ENCODE assay signal across 19 cellular contexts in the genomic region with DNA sequence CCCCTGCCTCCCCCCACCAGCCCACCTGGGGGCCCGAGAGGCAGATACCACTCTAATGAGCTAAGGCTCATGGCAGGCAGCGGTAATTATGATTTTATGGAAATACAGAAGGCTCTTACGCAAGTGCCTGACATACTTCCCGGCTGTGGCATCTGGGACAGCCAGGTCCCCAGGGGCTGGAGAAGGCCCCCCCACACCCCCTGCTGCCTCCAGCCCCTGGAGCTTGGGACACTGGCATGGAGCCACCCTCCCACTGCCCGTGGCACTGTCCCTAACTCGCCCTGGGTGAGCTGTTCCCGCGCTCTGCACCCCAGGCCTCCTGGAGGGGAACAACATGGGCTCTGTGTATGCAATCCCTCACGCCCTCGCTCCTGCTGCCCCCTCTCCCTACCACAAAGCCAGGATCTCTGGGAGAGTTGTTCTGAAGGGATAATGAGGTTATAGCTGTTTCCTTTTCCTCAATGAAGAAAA. TPM values are rescaled to one million over a fixed set of nuclear protein-coding genes. Genes with fewer than 3 reads are reported as not detected.
DNase-seq lines count a peak whose midpoint lies in the region; ATAC-seq and TF ChIP-seq lines count a peak whose summit lies in the region.
"Had no signal": no experiment of that assay in that cellular context is flagged by ENCODE, and none has a peak within 500 bp of the region (broad histone marks: within the 10 kb centered on the region; RNA-seq: fewer than 3 reads in every experiment).

No MANE protein-coding gene starts in this region.

- H3K27me3 Mint-ChIP-seq in MCF 10A (ENCODE audit: insufficient read depth, unreplicated experiment) (peaks cover 6% of the 10 kb centered on the region), neural crest cell (ENCODE audit: low read depth) (peaks cover 31% of the 10 kb centered on the region)

- CTCF ChIA-PET in MCF 10A (lab: Yijun Ruan, JAX): interaction anchor here (0.6 to 21.6 kb wide), 9 partner anchors 10 to 650 kb away, joined by 3 to 485 read pairs (median 6); a partner anchor contains a TSS

- ATAC-seq in GM21529 (IDR thresholded peaks at IDR 0.05; ENCODE audit: unreplicated experiment): no peak

- H3K4me3 ChIP-seq in AG10803 (ENCODE audit: low read length): no peak overlapping the region
- H3K4me3 ChIP-seq: colonic mucosa had no signal

- H3K27ac ChIP-seq in substantia nigra (ENCODE audit: low read depth, low read length, poor library complexity, severe bottlenecking): no peak overlapping the region
- H3K27ac ChIP-seq: colonic mucosa, VCaP had no signal

- peak overlapping the region; percentile 78 for H3K27ac Mint-ChIP-seq in MCF 10A (ENCODE audit: low read depth, unreplicated experiment)
- H3K27ac Mint-ChIP-seq in neural crest cell (ENCODE audit: unreplicated experiment): peak overlapping the region; percentile 50

- H3K4me1 Mint-ChIP-seq in MCF 10A (ENCODE audit: insufficient read depth, unreplicated experiment): peaks cover 32% of the 10 kb centered on the region
- H3K4me1 Mint-ChIP-seq in neural crest cell: peaks cover 24% of the 10 kb centered on the region

- peak; percentile 25 for DNase-seq in AG10803 (ENCODE audit: low read depth)
- peak; percentile 12 for DNase-seq in HuH-7.5 (ENCODE audit: low spot score)
- DNase-seq in MCF 10A (ENCODE audit: unreplicated experiment): peak; percentile 49
- no peak for DNase-seq in neural crest cell (ENCODE audit: low read depth, low spot score)
- no peak for DNase-seq in substantia nigra (lab: John Stamatoyannopoulos, UW)
- no peak for DNase-seq in EL
- DNase-seq in activated T-cell treated with anti-CD3 and anti-CD28 coated beads, Interleukin-2, amount 50 U/mL, for 1 hour: no peak
- DNase-seq: ACHN; activated effector memory CD4-positive, alpha-beta T cell treated with anti-CD3 and anti-CD28 coated beads, Interleukin-2, amount 50 U/mL, for 16 hours; colonic mucosa; NCI-H1930; NCI-H510A treated with DMSO at 0.1 percent for 48 hours; occipital lobe; stimulated activated naive CD4-positive, alpha-beta T cell had no signal

- no peak for TF ChIP-seq CTCF in AG10803 (conservative IDR thresholded peaks at IDR 0.05; ENCODE audit: low read length)
- TF ChIP-seq CTCF in MCF 10A (IDR thresholded peaks at IDR 0.05; ENCODE audit: unreplicated experiment): no peak
- no peak for TF ChIP-seq CTCF in neural crest cell (conservative IDR thresholded peaks at IDR 0.05)

- no peaks in the 10 kb centered on the region for H3K36me3 Mint-ChIP-seq in MCF 10A (ENCODE audit: insufficient read depth, unreplicated experiment)
- H3K36me3 Mint-ChIP-seq in neural crest cell (ENCODE audit: low read depth): no peaks in the 10 kb centered on the region

- no TSS peak for BruUV-seq in MCF 10A (replicated peaks; lab: Mats Ljungman, UMichigan)

- H3K9me3 Mint-ChIP-seq in MCF 10A (ENCODE audit: unreplicated experiment) (no peaks in the 10 kb centered on the region), neural crest cell (no peaks in the 10 kb centered on the region)

- H3K4me3 Mint-ChIP-seq in MCF 10A (ENCODE audit: unreplicated experiment) (no peak overlapping the region), neural crest cell (no peak overlapping the region)

- intact Hi-C loops in MCF 10A (cut with micrococcal nuclease): no loop called here

- POLR2A ChIA-PET in MCF 10A (lab: Yijun Ruan, JAX): interaction anchor here (1.1 to 3.6 kb wide), 5 partner anchors 13 to 32 kb away, joined by 3 to 28 read pairs (median 8); a partner anchor contains a TSS

RNA-seq across cellular contexts. Expression of a gene that starts 5.4 kb away (rescaled TPM):
- total RNA-seq in MCF 10A (2022): 0.47 and 1.2 TPM in 2 replicates
- total RNA-seq in neural crest cell: 1.0 and 1.2 TPM in 2 replicates
- total RNA-seq: activated CD8-positive, alpha-beta memory T cell treated with anti-CD3 and anti-CD28 coated beads for 36 hours; epithelial cell of proximal tubule; skeletal muscle tissue had no signal

RNA-seq across cellular contexts. Expression of a gene that starts 31.0 kb away (rescaled TPM):
- total RNA-seq in MCF 10A (2022): 3,055 and 3,511 TPM in 2 replicates
- 1,874 and 1,957 TPM in 2 replicates for total RNA-seq in neural crest cell

RNA-seq across cellular contexts. Expression of a gene that starts 33.7 kb away (rescaled TPM):
- 6.6 and 7.7 TPM in 2 replicates for total RNA-seq in MCF 10A (2022)
- 15.3 and 16.2 TPM in 2 replicates for total RNA-seq in neural crest cell

Comparison
In these comparisons a context has a peak if more than half of its experiments do, and no peak if none do; other contexts are left out.
1. DNase-seq: peak in AG10803 (single experiment), HuH-7.5 (single experiment) and MCF 10A (single experiment); none in neural crest cell (single experiment), substantia nigra (0 of 49), EL (single experiment) and activated T-cell treated with anti-CD3 and anti-CD28 coated beads, Interleukin-2, amount 50 U/mL, for 1 hour (single experiment).